26 cellular contexts compared by ENCODE assay signal in the genomic region with DNA sequence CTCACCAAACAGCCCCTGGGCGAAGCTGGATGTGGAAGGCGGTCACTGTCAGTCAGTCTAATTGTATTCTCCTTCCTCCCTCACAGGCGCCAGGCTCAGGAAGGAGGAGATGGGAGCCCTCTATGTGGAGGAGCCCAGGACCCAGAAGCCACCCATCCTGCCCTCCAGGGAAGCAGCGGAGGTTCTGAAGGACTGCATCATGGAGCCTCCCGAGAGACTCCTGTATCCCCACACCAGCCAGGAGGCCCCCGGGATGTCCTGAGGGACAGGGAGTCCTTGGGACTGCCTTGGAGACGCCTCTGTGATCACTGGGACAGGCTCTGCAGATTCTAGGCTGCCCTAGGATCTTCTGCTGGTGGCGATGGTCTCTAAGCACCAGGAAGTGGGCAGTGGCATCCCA. TPM values are rescaled to one million over a fixed set of nuclear protein-coding genes. Genes with fewer than 3 reads are reported as not detected.
A peak's percentile ranks its signal among the peaks of the same experiment; 100 is the strongest.
DNase-seq lines count a peak whose midpoint lies in the region; ATAC-seq and TF ChIP-seq lines count a peak whose summit lies in the region.
"Had no signal": no experiment of that assay in that cellular context is flagged by ENCODE, and none has a peak within 500 bp of the region (broad histone marks: within the 10 kb centered on the region; RNA-seq: fewer than 3 reads in every experiment).

No MANE protein-coding gene starts in this region.

- H3K4me1 Mint-ChIP-seq in activated T-cell treated with anti-CD3 and anti-CD28 coated beads, Interleukin-2, amount 50 U/mL, for 72 hours (ENCODE audit: low read depth), result peaks cover 50% of the 10 kb centered on the region
- H3K4me1 Mint-ChIP-seq in CD8-positive, alpha-beta T cell (ENCODE audit: low read depth), result peaks cover 74% of the 10 kb centered on the region
- peaks cover 97% of the 10 kb centered on the region for H3K4me1 Mint-ChIP-seq in activated CD8-positive, alpha-beta T cell treated with anti-CD3 and anti-CD28 coated beads, Interleukin-2, amount 10 ng/mL, durations not matched to agents 7 days and 5 days (ENCODE audit: low read depth)
- H3K4me1 Mint-ChIP-seq in naive thymus-derived CD8-positive, alpha-beta T cell, result peaks cover 32 to 91% (median 74%) of the 10 kb centered on the region in 4 donors

- peak overlapping the region; percentile 36 for H3K27ac Mint-ChIP-seq in activated T-cell treated with anti-CD3 and anti-CD28 coated beads, Interleukin-2, amount 50 U/mL, for 72 hours
- H3K27ac Mint-ChIP-seq in CD8-positive, alpha-beta T cell, result peak overlapping the region; percentile 85
- peak overlapping the region; percentile 98 for H3K27ac Mint-ChIP-seq in activated CD8-positive, alpha-beta T cell treated with anti-CD3 and anti-CD28 coated beads, Interleukin-2, amount 10 ng/mL, durations not matched to agents 7 days and 5 days
- H3K27ac Mint-ChIP-seq in naive thymus-derived CD8-positive, alpha-beta T cell, result peak overlapping the region; percentile 78 to 99 (median 98)
- H3K27ac Mint-ChIP-seq: B cell, nephron had no signal

- no peak overlapping the region for H3K4me3 ChIP-seq in CD8-positive, alpha-beta T cell (ENCODE audit: low read depth, low read length)
- H3K4me3 ChIP-seq: breast epithelium, lower lobe of right lung, psoas muscle, tibial nerve had no signal

- TF ChIP-seq CTCF in CD8-positive, alpha-beta T cell (IDR thresholded peaks at IDR 0.05), result no peak

- peaks cover 79% of the 10 kb centered on the region for H3K4me1 ChIP-seq in CD8-positive, alpha-beta T cell (ENCODE audit: insufficient read depth, low read length)
- H3K4me1 ChIP-seq: psoas muscle, tibial nerve had no signal

- H3K9me3 ChIP-seq in CD8-positive, alpha-beta T cell (ENCODE audit: low read length), result no peaks in the 10 kb centered on the region
- H3K9me3 ChIP-seq: breast epithelium, lower lobe of right lung, psoas muscle, tibial nerve had no signal

- CTCF ChIA-PET in CD8-positive, alpha-beta T cell (lab: Charles Lee), result interaction anchor here (2.0 kb wide), 1 partner anchor 57 kb away, joined by 9 read pairs; no protein-coding TSS in a partner anchor
- CTCF ChIA-PET in activated CD8-positive, alpha-beta T cell treated with anti-CD3 and anti-CD28 coated beads, Interleukin-2, amount 10 ng/mL, durations not matched to agents 7 days and 5 days (lab: Charles Lee), result no interaction called here

- no peaks in the 10 kb centered on the region for H3K9me3 Mint-ChIP-seq in activated T-cell treated with anti-CD3 and anti-CD28 coated beads, Interleukin-2, amount 50 U/mL, for 72 hours
- no peaks in the 10 kb centered on the region for H3K9me3 Mint-ChIP-seq in CD8-positive, alpha-beta T cell
- H3K9me3 Mint-ChIP-seq in activated CD8-positive, alpha-beta T cell treated with anti-CD3 and anti-CD28 coated beads, Interleukin-2, amount 10 ng/mL, durations not matched to agents 7 days and 5 days (ENCODE audit: insufficient read depth), result no peaks in the 10 kb centered on the region
- no peaks in the 10 kb centered on the region for H3K9me3 Mint-ChIP-seq in naive thymus-derived CD8-positive, alpha-beta T cell
- H3K9me3 Mint-ChIP-seq: nephron had no signal

- H3K27me3 Mint-ChIP-seq in activated T-cell treated with anti-CD3 and anti-CD28 coated beads, Interleukin-2, amount 50 U/mL, for 72 hours (ENCODE audit: low read depth), result no peaks in the 10 kb centered on the region
- no peaks in the 10 kb centered on the region for H3K27me3 Mint-ChIP-seq in CD8-positive, alpha-beta T cell (ENCODE audit: low read depth)
- H3K27me3 Mint-ChIP-seq in activated CD8-positive, alpha-beta T cell treated with anti-CD3 and anti-CD28 coated beads, Interleukin-2, amount 10 ng/mL, durations not matched to agents 7 days and 5 days (ENCODE audit: low read depth), result no peaks in the 10 kb centered on the region
- no peaks in the 10 kb centered on the region for H3K27me3 Mint-ChIP-seq in naive thymus-derived CD8-positive, alpha-beta T cell
- H3K27me3 Mint-ChIP-seq: B cell had no signal

- H3K27ac ChIP-seq in CD8-positive, alpha-beta T cell (ENCODE audit: low read depth, low read length), result peak overlapping the region; percentile 66
- H3K27ac ChIP-seq: breast epithelium, epithelial cell of prostate, KMS-11, lower lobe of right lung, psoas muscle, tibial nerve had no signal

- no peak for ATAC-seq in activated T-cell treated with anti-CD3 and anti-CD28 coated beads, Interleukin-2, amount 50 U/mL, for 72 hours (replicated peaks in 1 of 2)
- ATAC-seq in CD8-positive, alpha-beta T cell, result no peak
- ATAC-seq in activated CD8-positive, alpha-beta T cell treated with anti-CD3 and anti-CD28 coated beads, Interleukin-2, amount 10 ng/mL, durations not matched to agents 7 days and 5 days, result no peak
- ATAC-seq in naive thymus-derived CD8-positive, alpha-beta T cell, result no peak
- ATAC-seq: HCT116, lower lobe of right lung, psoas muscle had no signal

- H3K27me3 ChIP-seq in CD8-positive, alpha-beta T cell (ENCODE audit: insufficient read depth, low read length), result no peaks in the 10 kb centered on the region
- H3K27me3 ChIP-seq: breast epithelium, tibial nerve had no signal

- H3K36me3 Mint-ChIP-seq in activated T-cell treated with anti-CD3 and anti-CD28 coated beads, Interleukin-2, amount 50 U/mL, for 72 hours (ENCODE audit: insufficient read depth in 2 of 2), result peaks cover 0 to 2% of the 10 kb centered on the region in 2 donors
- H3K36me3 Mint-ChIP-seq in CD8-positive, alpha-beta T cell, result peaks cover 45% of the 10 kb centered on the region
- peaks cover 60% of the 10 kb centered on the region for H3K36me3 Mint-ChIP-seq in activated CD8-positive, alpha-beta T cell treated with anti-CD3 and anti-CD28 coated beads, Interleukin-2, amount 10 ng/mL, durations not matched to agents 7 days and 5 days (ENCODE audit: low read depth)
- peaks cover 0 to 28% (median 25%) of the 10 kb centered on the region in 3 donors for H3K36me3 Mint-ChIP-seq in naive thymus-derived CD8-positive, alpha-beta T cell

- peaks cover 19% of the 10 kb centered on the region for H3K36me3 ChIP-seq in CD8-positive, alpha-beta T cell (ENCODE audit: insufficient read depth, low read length)

- POLR2A ChIA-PET in CD8-positive, alpha-beta T cell (lab: Charles Lee), result interaction anchor here (0.6 to 4.0 kb wide), 4 partner anchors 9 to 871 kb away, joined by 3 to 27 read pairs (median 5); a partner anchor contains a TSS
- POLR2A ChIA-PET in activated CD8-positive, alpha-beta T cell treated with anti-CD3 and anti-CD28 coated beads, Interleukin-2, amount 10 ng/mL, durations not matched to agents 7 days and 5 days (lab: Charles Lee), result interaction anchor here (1.5 kb wide), 1 partner anchor 26 kb away, joined by 11 read pairs; a partner anchor contains a TSS
- POLR2A ChIA-PET in naive thymus-derived CD8-positive, alpha-beta T cell (lab: Charles Lee), result interaction anchor here (1.8 to 13.7 kb wide), 4 partner anchors 9 to 23 kb away, joined by 8 to 241 read pairs (median 18); a partner anchor contains a TSS

- no peak overlapping the region for H3K4me3 Mint-ChIP-seq in activated T-cell treated with anti-CD3 and anti-CD28 coated beads, Interleukin-2, amount 50 U/mL, for 72 hours
- peak overlapping the region; percentile 11 for H3K4me3 Mint-ChIP-seq in CD8-positive, alpha-beta T cell
- peak overlapping the region; percentile 4 for H3K4me3 Mint-ChIP-seq in activated CD8-positive, alpha-beta T cell treated with anti-CD3 and anti-CD28 coated beads, Interleukin-2, amount 10 ng/mL, durations not matched to agents 7 days and 5 days
- peak overlapping the region; percentile 2 to 87 (median 57) for H3K4me3 Mint-ChIP-seq in naive thymus-derived CD8-positive, alpha-beta T cell
- H3K4me3 Mint-ChIP-seq: B cell, nephron had no signal

- DNase-seq in activated T-cell treated with anti-CD3 and anti-CD28 coated beads, Interleukin-2, amount 50 U/mL, for 72 hours, result no peak
- DNase-seq in activated T-cell treated with anti-CD3 and anti-CD28 coated beads, Interleukin-2, amount 50 U/mL, for 48 hours, result no peak
- no peak for DNase-seq in CD8-positive, alpha-beta T cell
- peak; percentile 42 for DNase-seq in activated CD8-positive, alpha-beta T cell treated with anti-CD3 and anti-CD28 coated beads, Interleukin-2, amount 10 ng/mL, durations not matched to agents 7 days and 5 days
- no peak for DNase-seq in naive thymus-derived CD8-positive, alpha-beta T cell
- DNase-seq in central memory CD4-positive, alpha-beta T cell, result no peak
- DNase-seq in RPMI8226, result no peak
- DNase-seq: ACHN; activated CD4-positive, alpha-beta T cell treated with anti-CD3 and anti-CD28 coated beads for 1 hour; activated effector memory CD4-positive, alpha-beta T cell treated with anti-CD3 and anti-CD28 coated beads, Interleukin-2, amount 50 U/mL, for 16 hours; hippocampal formation; lower lobe of right lung; NCI-H1417 treated with DMSO at 0.1 percent for 48 hours; NCI-H2029 treated with DMSO at 0.1 percent for 48 hours; NCI-H2227 treated with DMSO at 0.1 percent for 48 hours; NCI-H526; OCI-M1; psoas muscle; stimulated activated CD4-positive, alpha-beta T cell treated with anti-CD3 and anti-CD28 coated beads, Interleukin-4, amount 100 ng/mL, for 1 hour had no signal

- intact Hi-C loops in CD8-positive, alpha-beta T cell (cut with DNase I, micrococcal nuclease), result no loop called here

RNA-seq across cellular contexts. Expression of a gene that starts 9.7 kb away (rescaled TPM):
- total RNA-seq in activated T-cell treated with anti-CD3 and anti-CD28 coated beads, Interleukin-2, amount 50 U/mL, for 72 hours, result 10 to 100 TPM; 43.4 to 44.5 TPM
- total RNA-seq in CD8-positive, alpha-beta T cell, result 10 to 100 TPM; 32.9 to 33.5 TPM
- 10 to 100 TPM; 92.9 to 99.6 TPM for total RNA-seq in activated CD8-positive, alpha-beta T cell treated with anti-CD3 and anti-CD28 coated beads, Interleukin-2, amount 10 ng/mL, durations not matched to agents 7 days and 5 days
- total RNA-seq in naive thymus-derived CD8-positive, alpha-beta T cell, result 10 to 100 TPM; 81.7 to 90.5 TPM
- polyA plus RNA-seq in naive thymus-derived CD8-positive, alpha-beta T cell, result 100 to 1,000 TPM; 209 to 253 (median 246) TPM

RNA-seq across cellular contexts. Expression of a gene that starts 25.8 kb away (rescaled TPM):
- total RNA-seq in activated T-cell treated with anti-CD3 and anti-CD28 coated beads, Interleukin-2, amount 50 U/mL, for 72 hours, result 10 to 100 TPM; 31.4 to 39.0 TPM
- total RNA-seq in CD8-positive, alpha-beta T cell, result 10 to 100 TPM; 18.8 TPM
- total RNA-seq in activated CD8-positive, alpha-beta T cell treated with anti-CD3 and anti-CD28 coated beads, Interleukin-2, amount 10 ng/mL, durations not matched to agents 7 days and 5 days, result 10 to 100 TPM; 21.5 to 24.9 TPM
- total RNA-seq in naive thymus-derived CD8-positive, alpha-beta T cell, result 10 to 100 TPM; 82.9 to 88.4 TPM
- 10 to 100 TPM in 1 of 3 donors, 1 to 10 TPM in 2; 6.1 to 10.6 (median 9.6) TPM for polyA plus RNA-seq in naive thymus-derived CD8-positive, alpha-beta T cell

Comparison
In these comparisons a context has a peak if more than half of its experiments do, and no peak if none do; other contexts are left out.
1. H3K27ac Mint-ChIP-seq: peak in every context shown above with its lines; median percentile 98 in activated CD8-positive, alpha-beta T cell treated with anti-CD3 and anti-CD28 coated beads, Interleukin-2, amount 10 ng/mL, durations not matched to agents 7 days and 5 days; 98 in naive thymus-derived CD8-positive, alpha-beta T cell; 85 in CD8-positive, alpha-beta T cell; 36 in activated T-cell treated with anti-CD3 and anti-CD28 coated beads, Interleukin-2, amount 50 U/mL, for 72 hours.
2. H3K4me3 Mint-ChIP-seq: peak in CD8-positive, alpha-beta T cell (single experiment), activated CD8-positive, alpha-beta T cell treated with anti-CD3 and anti-CD28 coated beads, Interleukin-2, amount 10 ng/mL, durations not matched to agents 7 days and 5 days (single experiment) and naive thymus-derived CD8-positive, alpha-beta T cell (10 of 10); none in activated T-cell treated with anti-CD3 and anti-CD28 coated beads, Interleukin-2, amount 50 U/mL, for 72 hours (0 of 2).